ENCODE assay signal across 1 cellular context in the genomic region with DNA sequence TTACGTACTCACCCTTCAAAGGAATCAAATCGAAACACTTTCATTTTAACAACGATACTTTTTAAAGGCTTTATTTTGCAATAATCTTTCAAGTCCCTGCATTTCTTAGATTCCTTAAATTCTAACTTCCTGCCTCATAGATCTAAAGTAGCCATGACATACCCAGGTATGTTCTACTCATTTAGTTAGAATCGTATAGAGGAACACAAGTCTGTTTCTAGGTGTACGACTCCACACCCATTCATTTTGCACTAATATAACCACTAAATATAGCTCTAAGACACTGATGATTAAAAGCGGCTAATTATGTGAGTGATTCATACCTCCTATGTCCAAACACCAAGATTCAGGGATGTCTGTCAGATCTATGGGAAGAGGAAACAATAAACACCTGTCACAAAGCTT.
TF ChIP-seq lines count a peak whose summit lies in the region.

No MANE protein-coding gene starts in this region.

TF ChIP-seq in H1, 55 proteins besides CTCF, POLR2A, EP300 and RAD21 (continued from another document):
- TF ChIP-seq, protein P1, sequence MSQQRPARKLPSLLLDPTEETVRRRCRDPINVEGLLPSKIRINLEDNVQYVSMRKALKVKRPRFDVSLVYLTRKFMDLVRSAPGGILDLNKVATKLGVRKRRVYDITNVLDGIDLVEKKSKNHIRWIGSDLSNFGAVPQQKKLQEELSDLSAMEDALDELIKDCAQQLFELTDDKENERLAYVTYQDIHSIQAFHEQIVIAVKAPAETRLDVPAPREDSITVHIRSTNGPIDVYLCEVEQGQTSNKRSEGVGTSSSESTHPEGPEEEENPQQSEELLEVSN (IDR thresholded peaks at IDR 0.05): no peak
- TF ChIP-seq CEBPB (IDR thresholded peaks at IDR 0.05; ENCODE audit: low read depth, low read length): no peak
- TF ChIP-seq RXRA (IDR thresholded peaks at IDR 0.05; ENCODE audit: insufficient read depth, low read depth, low read length): no peak
